ENCODE assay signal across 21 cellular contexts in genomic region chr2:101231937-101232336, GRCh38.
"Had no signal": no experiment of that assay in that cellular context is flagged by ENCODE, and none has a peak within 500 bp of the region (broad histone marks: within the 10 kb centered on the region; RNA-seq: fewer than 3 reads in every experiment).

No MANE protein-coding gene starts in this region.

- H3K36me3 ChIP-seq: esophagus muscularis mucosa, neutrophil, ovary, prostate gland, uterus had no signal

- H3K4me3 Mint-ChIP-seq: activated naive CD8-positive, alpha-beta T cell treated with anti-CD3 and anti-CD28 coated beads for 36 hours; activated T-cell treated with anti-CD3 and anti-CD28 coated beads, Interleukin-2, amount 50 U/mL, for 4 hours; natural killer cell treated with Interleukin-12 subunit alpha and Interleukin-12 subunit beta and Interleukin-15 and Interleukin-18, amount 100 ng/mL, for 72 hours; WTC11 had no signal

- H3K27ac Mint-ChIP-seq: activated naive CD8-positive, alpha-beta T cell treated with anti-CD3 and anti-CD28 coated beads for 36 hours; natural killer cell treated with Interleukin-12 subunit alpha and Interleukin-12 subunit beta and Interleukin-15 and Interleukin-18, amount 100 ng/mL, for 72 hours; WTC11 had no signal

- FAIRE-seq: frontal cortex had no signal

- H3K27me3 Mint-ChIP-seq: activated naive CD8-positive, alpha-beta T cell treated with anti-CD3 and anti-CD28 coated beads for 36 hours; natural killer cell treated with Interleukin-12 subunit alpha and Interleukin-12 subunit beta and Interleukin-15 and Interleukin-18, amount 100 ng/mL, for 72 hours had no signal

- ATAC-seq: activated T-cell treated with anti-CD3 and anti-CD28 coated beads, Interleukin-2, amount 50 U/mL, for 4 hours; left ventricle myocardium superior; natural killer cell treated with Interleukin-12 subunit alpha and Interleukin-12 subunit beta and Interleukin-15 and Interleukin-18, amount 100 ng/mL, for 72 hours; WTC11 had no signal

- H3K4me1 ChIP-seq: esophagus muscularis mucosa, testis, uterus had no signal

- H3K27me3 ChIP-seq: esophagus muscularis mucosa, neutrophil, ovary, testis, uterus had no signal

- H3K9me3 Mint-ChIP-seq: activated T-cell treated with anti-CD3 and anti-CD28 coated beads, Interleukin-2, amount 50 U/mL, for 4 hours; natural killer cell treated with Interleukin-12 subunit alpha and Interleukin-12 subunit beta and Interleukin-15 and Interleukin-18, amount 100 ng/mL, for 72 hours had no signal

- H3K4me1 Mint-ChIP-seq: WTC11 had no signal

- H3K4me3 ChIP-seq: coronary artery, esophagus muscularis mucosa, ovary, prostate gland, testis, uterus had no signal

- H3K9me3 ChIP-seq: neutrophil, ovary, prostate gland, testis, uterus had no signal

- H3K27ac ChIP-seq: coronary artery, esophagus muscularis mucosa, neutrophil, ovary, prostate gland, testis, uterus had no signal

- DNase-seq: activated CD8-positive, alpha-beta memory T cell treated with anti-CD3 and anti-CD28 coated beads for 24 hours; activated CD8-positive, alpha-beta memory T cell treated with anti-CD3 and anti-CD28 coated beads, Interleukin-2, amount 50 U/mL, for 4 hours; activated naive CD4-positive, alpha-beta T cell treated with Interleukin-2 at 50 U/mL for 16 hours; activated naive CD8-positive, alpha-beta T cell treated with anti-CD3 and anti-CD28 coated beads for 36 hours; activated T-cell treated with anti-CD3 and anti-CD28 coated beads, Interleukin-2, amount 50 U/mL, for 4 hours; cerebellar nuclear complex; glutamatergic neuron; hippocampal formation; left ventricle myocardium superior; ovary; stimulated activated CD4-positive, alpha-beta T cell treated with anti-CD3 and anti-CD28 coated beads, Interleukin-2, amount 100 ng/mL, for 48 hours; stimulated activated naive CD4-positive, alpha-beta T cell; testis; uterus had no signal
